ENCODE assay signal across 25 cellular contexts in genomic region chr18:76369791-76370555, GRCh38.
"Had no signal": no experiment of that assay in that cellular context is flagged by ENCODE, and none has a peak within 500 bp of the region (broad histone marks: within the 10 kb centered on the region; RNA-seq: fewer than 3 reads in every experiment).

No MANE protein-coding gene starts in this region.

- H3K27me3 ChIP-seq: gastrocnemius medialis, ovary, testis, uterus had no signal

- ATAC-seq: activated T-cell treated with anti-CD3 and anti-CD28 coated beads, Interleukin-2, amount 50 U/mL, for 72 hours; esophagus mucosa; gastrocnemius medialis; lower lobe of right lung; psoas muscle; right cardiac atrium; SK-N-SH treated with all-trans-retinoic acid at 6 μM for 48 hours; stimulated activated memory B cell treated with anti-CD40 and anti-IgM and Interleukin-4, amounts not matched to agents 10 μg/mL and 1 μg/mL and 100 μg/mL, for 72 hours had no signal

- DNase-seq: activated CD4-positive, alpha-beta T cell treated with anti-CD3 and anti-CD28 coated beads, Interleukin-2, amount 50 U/mL, for 4 hours; activated effector memory CD4-positive, alpha-beta T cell treated with anti-CD3 and anti-CD28 coated beads, Interleukin-2, amount 50 U/mL, for 16 hours; activated T-cell treated with anti-CD3 and anti-CD28 coated beads, Interleukin-2, amount 50 U/mL, for 72 hours; amygdala; caudate nucleus; dermis blood vessel endothelial cell; effector memory CD4-positive, alpha-beta T cell; gastrocnemius medialis; hypothalamus; lower lobe of right lung; mesendoderm; naive B cell; psoas muscle; right cardiac atrium; small intestine; stimulated activated CD4-positive, alpha-beta T cell treated with anti-CD3 and anti-CD28 coated beads, Interleukin-2, amount 100 ng/mL, for 24 hours; testis; trophoblast cell; WERI-Rb-1 had no signal

- H3K27ac Mint-ChIP-seq: activated naive CD4-positive, alpha-beta T cell treated with anti-CD3 and anti-CD28 coated beads, Interleukin-2, amount 10 ng/mL, durations not matched to agents 7 days and 5 days; activated T-cell treated with anti-CD3 and anti-CD28 coated beads, Interleukin-2, amount 50 U/mL, for 72 hours; stimulated activated memory B cell treated with anti-CD40 and anti-IgM and Interleukin-4, amounts not matched to agents 10 μg/mL and 1 μg/mL and 100 μg/mL, for 72 hours had no signal

- H3K36me3 ChIP-seq: ovary, uterus had no signal

- H3K9me3 Mint-ChIP-seq: naive B cell; stimulated activated memory B cell treated with anti-CD40 and anti-IgM and Interleukin-4, amounts not matched to agents 10 μg/mL and 1 μg/mL and 100 μg/mL, for 72 hours had no signal

- H3K9me3 ChIP-seq: gastrocnemius medialis, lower lobe of right lung, ovary, psoas muscle, testis, uterus had no signal

- H3K27ac ChIP-seq: gastrocnemius medialis, lower lobe of right lung, ovary, psoas muscle, testis, uterus, WERI-Rb-1 had no signal

- H3K27me3 Mint-ChIP-seq: naive B cell; stimulated activated memory B cell treated with anti-CD40 and anti-IgM and Interleukin-4, amounts not matched to agents 10 μg/mL and 1 μg/mL and 100 μg/mL, for 72 hours had no signal

- H3K4me1 ChIP-seq: gastrocnemius medialis, lower lobe of right lung, psoas muscle, testis had no signal

- H3K4me3 ChIP-seq: gastrocnemius medialis, lower lobe of right lung, ovary, psoas muscle, testis, uterus had no signal

- H3K4me3 Mint-ChIP-seq: activated naive CD4-positive, alpha-beta T cell treated with anti-CD3 and anti-CD28 coated beads, Interleukin-2, amount 10 ng/mL, durations not matched to agents 7 days and 5 days; activated T-cell treated with anti-CD3 and anti-CD28 coated beads, Interleukin-2, amount 50 U/mL, for 72 hours; naive B cell; stimulated activated memory B cell treated with anti-CD40 and anti-IgM and Interleukin-4, amounts not matched to agents 10 μg/mL and 1 μg/mL and 100 μg/mL, for 72 hours had no signal
